ENCODE assay signal across 8 cellular contexts in the genomic region with DNA sequence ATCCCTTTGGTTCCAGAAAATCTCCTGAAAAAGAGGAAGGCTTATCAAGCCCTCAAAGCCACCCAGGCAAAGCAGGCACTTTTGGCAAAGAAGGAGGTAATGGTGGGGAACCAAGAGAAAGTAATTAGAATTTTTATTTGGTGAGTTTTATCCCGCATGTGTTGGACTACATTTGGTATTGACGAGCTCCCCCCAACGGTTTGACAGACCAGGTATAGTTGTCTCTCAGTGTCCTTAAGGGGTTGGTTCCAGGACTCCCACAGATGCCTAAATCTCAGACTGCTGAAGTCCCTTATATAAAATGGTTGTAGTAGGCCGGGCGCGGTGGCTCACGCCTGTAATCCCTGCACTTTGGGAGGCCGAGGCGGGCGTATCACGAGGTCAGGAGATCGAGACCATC. TPM values are rescaled to one million over a fixed set of nuclear protein-coding genes. Genes with fewer than 3 reads are reported as not detected.
A peak's percentile ranks its signal among the peaks of the same experiment; 100 is the strongest.
DNase-seq lines count a peak whose midpoint lies in the region; ATAC-seq and TF ChIP-seq lines count a peak whose summit lies in the region.
"Not testable (repeated sequence)": the region's sequence is repeated elsewhere in the genome, so short reads cannot be mapped to it uniquely, and the experiment has no call there.

No MANE protein-coding gene starts in this region.

- POLR2A ChIA-PET in CD4-positive, alpha-beta memory T cell (lab: Charles Lee; ENCODE audit: partially characterized antibody), result interaction anchor here (1.0 to 6.6 kb wide), 4 partner anchors 10 to 140 kb away, joined by 3 to 101 read pairs (median 84); partner anchors contain the start of genes BICRAL, RRP36 and TBCC
- POLR2A ChIA-PET in activated naive CD8-positive, alpha-beta T cell treated with anti-CD3 and anti-CD28 coated beads, Interleukin-2, amount 10 ng/mL, durations not matched to agents 7 days and 5 days (lab: Charles Lee), result interaction anchor here (1.2 to 4.0 kb wide), 4 partner anchors 9 to 135 kb away, joined by 5 to 37 read pairs (median 9); partner anchors contain the start of genes BICRAL and TBCC

- WGBS in endodermal cell (ENCODE audit: insufficient coverage in 1 of 2, insufficient read length in 1 of 2), 2 experiments, result 88 to 92% methylated on average over 10 to 12 of the region's 12 CpGs
- WGBS in suprapubic skin, result 83% methylated on average over 12 of the region's 12 CpGs

- peaks cover 32% of the 10 kb centered on the region for H3K36me3 ChIP-seq in CD4-positive, alpha-beta memory T cell (ENCODE audit: insufficient read depth, low read length)
- peaks cover 26% of the 10 kb centered on the region for H3K36me3 ChIP-seq in SU-DHL-6 (ENCODE audit: low read length)
- H3K36me3 ChIP-seq in endodermal cell (ENCODE audit: control insufficient read depth, insufficient read depth, low read length), result peaks cover 35% of the 10 kb centered on the region
- peaks cover 35% of the 10 kb centered on the region for H3K36me3 ChIP-seq in neuron (ENCODE audit: insufficient read depth, low read length)
- peaks cover 44% of the 10 kb centered on the region for H3K36me3 ChIP-seq in suprapubic skin

- H3K4me1 ChIP-seq in CD4-positive, alpha-beta memory T cell (ENCODE audit: insufficient read depth, low read length), result peaks cover 23% of the 10 kb centered on the region
- H3K4me1 ChIP-seq in endodermal cell (ENCODE audit: control insufficient read depth, insufficient read depth, low read length); neuron (ENCODE audit: insufficient read depth, low read length): not testable (repeated sequence)
- peaks cover 38% of the 10 kb centered on the region for H3K4me1 ChIP-seq in suprapubic skin

- H4K20me1 ChIP-seq in SU-DHL-6 (ENCODE audit: low read depth, low read length), result not testable (repeated sequence)

- H3K9ac ChIP-seq in SU-DHL-6 (ENCODE audit: low read length) (peak overlapping the region; percentile 74), endodermal cell (ENCODE audit: extremely low read depth, low read length, poor library complexity, severe bottlenecking) (peak overlapping the region; percentile 95)

- H3K9me3 Mint-ChIP-seq in CD4-positive, alpha-beta memory T cell; activated naive CD8-positive, alpha-beta T cell treated with anti-CD3 and anti-CD28 coated beads, Interleukin-2, amount 10 ng/mL, durations not matched to agents 7 days and 5 days; endodermal cell; immature natural killer cell: not testable (repeated sequence)

- peak overlapping the region; percentile 97 to 100 (median 99) for H3K27ac Mint-ChIP-seq in CD4-positive, alpha-beta memory T cell
- peak overlapping the region; percentile 96 for H3K27ac Mint-ChIP-seq in activated naive CD8-positive, alpha-beta T cell treated with anti-CD3 and anti-CD28 coated beads, Interleukin-2, amount 10 ng/mL, durations not matched to agents 7 days and 5 days
- H3K27ac Mint-ChIP-seq in endodermal cell, result peak overlapping the region; percentile 99
- peak overlapping the region; percentile 95 to 99 (median 97) for H3K27ac Mint-ChIP-seq in immature natural killer cell

- peak overlapping the region; percentile 77 to 84 for H3K4me3 ChIP-seq in CD4-positive, alpha-beta memory T cell (ENCODE audit: low read length in 2 of 2)
- peak overlapping the region; percentile 98 for H3K4me3 ChIP-seq in Jurkat, Clone E6-1 (ENCODE audit: low read length)
- peak overlapping the region; percentile 79 for H3K4me3 ChIP-seq in SU-DHL-6 (ENCODE audit: insufficient read depth, low read length, poor library complexity, severe bottlenecking)
- H3K4me3 ChIP-seq in endodermal cell (ENCODE audit: low read length), result peak overlapping the region; percentile 96
- H3K4me3 ChIP-seq in neuron (ENCODE audit: low read length), result peak overlapping the region; percentile 96
- H3K4me3 ChIP-seq in suprapubic skin, result peak overlapping the region; percentile 76

- TF ChIP-seq POLR2A in suprapubic skin (IDR thresholded peaks at IDR 0.05), result not testable (repeated sequence)

- intact Hi-C loops in CD4-positive, alpha-beta memory T cell (cut with micrococcal nuclease), result not testable (repeated sequence)

- not testable (repeated sequence) for H2AFZ ChIP-seq in SU-DHL-6 (ENCODE audit: low read depth, low read length, severe bottlenecking); neuron (ENCODE audit: low read depth, low read length)

- DNase-seq in CD4-positive, alpha-beta memory T cell; Jurkat, Clone E6-1 (ENCODE audit: low read depth, low spot score); activated naive CD8-positive, alpha-beta T cell treated with anti-CD3 and anti-CD28 coated beads, Interleukin-2, amount 10 ng/mL, durations not matched to agents 7 days and 5 days; endodermal cell; immature natural killer cell; suprapubic skin (ENCODE audit: low spot score in 2 of 2): not testable (repeated sequence)

- TF ChIP-seq EP300 in suprapubic skin (IDR thresholded peaks at IDR 0.05), result not testable (repeated sequence)

- H3K4me1 Mint-ChIP-seq in CD4-positive, alpha-beta memory T cell, result peaks cover 9 to 39% (median 25%) of the 10 kb centered on the region in 4 donors
- peaks cover 14% of the 10 kb centered on the region for H3K4me1 Mint-ChIP-seq in activated naive CD8-positive, alpha-beta T cell treated with anti-CD3 and anti-CD28 coated beads, Interleukin-2, amount 10 ng/mL, durations not matched to agents 7 days and 5 days
- not testable (repeated sequence) for H3K4me1 Mint-ChIP-seq in endodermal cell
- H3K4me1 Mint-ChIP-seq in immature natural killer cell, result peaks cover 25 to 35% of the 10 kb centered on the region in 2 donors

- not testable (repeated sequence) for H3K27me3 Mint-ChIP-seq in CD4-positive, alpha-beta memory T cell; activated naive CD8-positive, alpha-beta T cell treated with anti-CD3 and anti-CD28 coated beads, Interleukin-2, amount 10 ng/mL, durations not matched to agents 7 days and 5 days; endodermal cell (ENCODE audit: insufficient read depth)
- peaks cover 8 to 10% (median 9%) of the 10 kb centered on the region in 3 donors for H3K27me3 Mint-ChIP-seq in immature natural killer cell (ENCODE audit: low read depth in 3 of 3)

- H3K4me3 Mint-ChIP-seq in CD4-positive, alpha-beta memory T cell, result peak overlapping the region; percentile 94 to 99 (median 96)
- H3K4me3 Mint-ChIP-seq in activated naive CD8-positive, alpha-beta T cell treated with anti-CD3 and anti-CD28 coated beads, Interleukin-2, amount 10 ng/mL, durations not matched to agents 7 days and 5 days, result peak overlapping the region; percentile 91
- H3K4me3 Mint-ChIP-seq in endodermal cell, result peak overlapping the region; percentile 100
- peak overlapping the region; percentile 94 to 98 (median 96) for H3K4me3 Mint-ChIP-seq in immature natural killer cell

- H3K9me3 ChIP-seq in CD4-positive, alpha-beta memory T cell (ENCODE audit: control insufficient read depth in 1 of 2, low read length in 2 of 2); SU-DHL-6 (ENCODE audit: insufficient read depth, low read length); endodermal cell (ENCODE audit: control insufficient read depth, low read length); neuron (ENCODE audit: low read length); suprapubic skin: not testable (repeated sequence)

- H3K27ac ChIP-seq in CD4-positive, alpha-beta memory T cell (ENCODE audit: low read depth, low read length), result peak overlapping the region; percentile 93
- H3K27ac ChIP-seq in SU-DHL-6 (ENCODE audit: low read depth, low read length) (peak overlapping the region; percentile 80; the same call in 1 of the 2 replicates), suprapubic skin (peak overlapping the region; percentile 95)
- H3K27ac ChIP-seq in endodermal cell (ENCODE audit: low read depth, low read length), result not testable (repeated sequence)

- peaks cover 41% of the 10 kb centered on the region for H3K79me2 ChIP-seq in SU-DHL-6 (ENCODE audit: insufficient read depth, low read length)

- H3K27me3 ChIP-seq in CD4-positive, alpha-beta memory T cell (ENCODE audit: insufficient read depth, low read length); SU-DHL-6 (ENCODE audit: low read length); endodermal cell (ENCODE audit: control insufficient read depth, insufficient read depth, low read length, poor library complexity, severe bottlenecking); neuron (ENCODE audit: insufficient read depth, low read length); suprapubic skin: not testable (repeated sequence)

- H3K36me3 Mint-ChIP-seq in CD4-positive, alpha-beta memory T cell, result peaks cover 24 to 46% of the 10 kb centered on the region in 2 donors
- H3K36me3 Mint-ChIP-seq in activated naive CD8-positive, alpha-beta T cell treated with anti-CD3 and anti-CD28 coated beads, Interleukin-2, amount 10 ng/mL, durations not matched to agents 7 days and 5 days, result peaks cover 14% of the 10 kb centered on the region
- H3K36me3 Mint-ChIP-seq in endodermal cell (ENCODE audit: low read depth) (peaks cover 36% of the 10 kb centered on the region), immature natural killer cell (peaks cover 11 to 22% (median 19%) of the 10 kb centered on the region in 3 donors)

- peak; percentile 25 for TF ChIP-seq CTCF in SU-DHL-6 (IDR thresholded peaks at IDR 0.05; ENCODE audit: insufficient read depth, low read length, poor library complexity, severe bottlenecking)
- not testable (repeated sequence) for TF ChIP-seq CTCF in endodermal cell (conservative IDR thresholded peaks at IDR 0.05); suprapubic skin (IDR thresholded peaks at IDR 0.05)

- not testable (repeated sequence) for H3K9me2 ChIP-seq in SU-DHL-6 (replicated peaks; ENCODE audit: insufficient read depth, low read length)

- H3F3A ChIP-seq in SU-DHL-6 (ENCODE audit: insufficient read depth), result peaks cover 24% of the 10 kb centered on the region

- peak overlapping the region; percentile 63 for H3K4me2 ChIP-seq in SU-DHL-6 (ENCODE audit: low read depth, low read length, poor library complexity, severe bottlenecking)

- CTCF ChIA-PET in CD4-positive, alpha-beta memory T cell (lab: Charles Lee; ENCODE audit: partially characterized antibody), result interaction anchor here (0.9 to 3.9 kb wide), 6 partner anchors 9 to 219 kb away, joined by 3 to 20 read pairs (median 6); no protein-coding TSS in a partner anchor

- ATAC-seq in activated naive CD8-positive, alpha-beta T cell treated with anti-CD3 and anti-CD28 coated beads, Interleukin-2, amount 10 ng/mL, durations not matched to agents 7 days and 5 days (ENCODE audit: low read depth), result not testable (repeated sequence)

RNA-seq across cellular contexts. Expression of gene RPL7L1, which starts 1.5 kb away (rescaled TPM):
- total RNA-seq in CD4-positive, alpha-beta memory T cell, result 10 to 100 TPM; 89.2 to 89.8 TPM
- 10 to 100 TPM; 39.6 to 82.2 TPM for polyA plus RNA-seq in CD4-positive, alpha-beta memory T cell
- polyA plus RNA-seq in Jurkat, Clone E6-1 (2012; ENCODE audit: insufficient read depth, insufficient read length), result 118 TPM
- total RNA-seq in activated naive CD8-positive, alpha-beta T cell treated with anti-CD3 and anti-CD28 coated beads, Interleukin-2, amount 10 ng/mL, durations not matched to agents 7 days and 5 days, result 10 to 100 TPM; 77.6 to 79.3 TPM
- 100 to 1,000 TPM; 112 to 114 TPM for total RNA-seq in endodermal cell
- 91.1 TPM for polyA plus RNA-seq in endodermal cell (2013, experiment 1 of 2)
- polyA plus RNA-seq in endodermal cell (2013, experiment 2 of 2), result 86.1 TPM
- 10 to 100 TPM; 42.4 to 90.8 (median 50.5) TPM for polyA plus RNA-seq in immature natural killer cell
- total RNA-seq in suprapubic skin, result 100 to 1,000 TPM in 1 of 4 donors, 10 to 100 TPM in 3; 76.8 to 112 (median 86.4) TPM

RNA-seq across cellular contexts. Expression of gene PTCRA, which starts 35.0 kb away (rescaled TPM):
- not detected for total RNA-seq in CD4-positive, alpha-beta memory T cell
- not detected for polyA plus RNA-seq in CD4-positive, alpha-beta memory T cell
- not detected for polyA plus RNA-seq in Jurkat, Clone E6-1 (2012; ENCODE audit: insufficient read depth, insufficient read length)
- total RNA-seq in activated naive CD8-positive, alpha-beta T cell treated with anti-CD3 and anti-CD28 coated beads, Interleukin-2, amount 10 ng/mL, durations not matched to agents 7 days and 5 days, result not detected
- total RNA-seq in endodermal cell (not detected), suprapubic skin (not detected)
- not detected for polyA plus RNA-seq in endodermal cell (2013, experiment 1 of 2)
- not detected for polyA plus RNA-seq in endodermal cell (2013, experiment 2 of 2)
- polyA plus RNA-seq in immature natural killer cell, result 1 to 10 TPM in 1 of 3 donors, under 1 TPM in 1, not detected in 1; 0.62 to 3.1 TPM

RNA-seq across cellular contexts. Expression of gene CNPY3, which starts 48.4 kb away (rescaled TPM):
- total RNA-seq in CD4-positive, alpha-beta memory T cell, result 10 to 100 TPM; 83.4 to 86.7 TPM
- polyA plus RNA-seq in CD4-positive, alpha-beta memory T cell, result 10 to 100 TPM; 92.7 to 95.8 TPM
- 72.3 TPM for polyA plus RNA-seq in Jurkat, Clone E6-1 (2012; ENCODE audit: insufficient read depth, insufficient read length)
- 10 to 100 TPM; 90.8 to 91.4 TPM for total RNA-seq in activated naive CD8-positive, alpha-beta T cell treated with anti-CD3 and anti-CD28 coated beads, Interleukin-2, amount 10 ng/mL, durations not matched to agents 7 days and 5 days
- total RNA-seq in endodermal cell, result 10 to 100 TPM; 72.7 to 73.6 TPM
- 57.4 TPM for polyA plus RNA-seq in endodermal cell (2013, experiment 1 of 2)
- 50.6 TPM for polyA plus RNA-seq in endodermal cell (2013, experiment 2 of 2)
- 100 to 1,000 TPM in 2 of 3 donors, 10 to 100 TPM in 1; 92.9 to 129 (median 119) TPM for polyA plus RNA-seq in immature natural killer cell
- 10 to 100 TPM; 19.0 to 26.4 (median 23.2) TPM for total RNA-seq in suprapubic skin
